In genomic region chr9:129888809-129889460, GRCh38 we compare ENCODE assay signal across 9 cellular contexts. TPM values are rescaled to one million over a fixed set of nuclear protein-coding genes. Genes with fewer than 3 reads are reported as not detected.
DNase-seq lines count a peak whose midpoint lies in the region; ATAC-seq and TF ChIP-seq lines count a peak whose summit lies in the region.
"Had no signal": no experiment of that assay in that cellular context is flagged by ENCODE, and none has a peak within 500 bp of the region (broad histone marks: within the 10 kb centered on the region; RNA-seq: fewer than 3 reads in every experiment).

No MANE protein-coding gene starts in this region.

- TF ChIP-seq CTCF in HL-60 (IDR thresholded peaks at IDR 0.05; ENCODE audit: insufficient read depth, low read length): no peak

- peak overlapping the region; percentile 100 for H3K27ac Mint-ChIP-seq in stimulated activated naive CD8-positive, alpha-beta T cell treated with anti-CD3 and anti-CD28 coated beads, Interleukin-15, Interleukin-2, amounts not matched to agents 100 ng/mL and 50 ng/mL, for 24 hours

- H3K27me3 ChIP-seq in HL-60 (ENCODE audit: insufficient read depth, poor library complexity, severe bottlenecking): no peaks in the 10 kb centered on the region

- WGBS in adipose tissue, 3 donors: 60 to 75% (median 64%) methylated on average over 23 of the region's 23 CpGs

- peak in 1 of 2 donors; percentile 0 for ATAC-seq in activated T-cell treated with anti-CD3 and anti-CD28 coated beads, Interleukin-2, amount 50 U/mL, for 4 hours
- no peak for ATAC-seq in GM21576 (IDR thresholded peaks at IDR 0.05; ENCODE audit: unreplicated experiment)
- no peak for ATAC-seq in HG03460 (IDR thresholded peaks at IDR 0.05; ENCODE audit: unreplicated experiment)

- peak overlapping the region; percentile 81 for H3K4me3 Mint-ChIP-seq in activated T-cell treated with anti-CD3 and anti-CD28 coated beads, Interleukin-2, amount 50 U/mL, for 4 hours
- peak overlapping the region; percentile 97 for H3K4me3 Mint-ChIP-seq in stimulated activated naive CD8-positive, alpha-beta T cell treated with anti-CD3 and anti-CD28 coated beads, Interleukin-15, Interleukin-2, amounts not matched to agents 100 ng/mL and 50 ng/mL, for 24 hours

- H3K27me3 Mint-ChIP-seq in activated T-cell treated with anti-CD3 and anti-CD28 coated beads, Interleukin-2, amount 50 U/mL, for 4 hours (ENCODE audit: low read depth): no peaks in the 10 kb centered on the region
- peaks cover 3% of the 10 kb centered on the region for H3K27me3 Mint-ChIP-seq in stimulated activated naive CD8-positive, alpha-beta T cell treated with anti-CD3 and anti-CD28 coated beads, Interleukin-15, Interleukin-2, amounts not matched to agents 100 ng/mL and 50 ng/mL, for 24 hours

- H3K9me3 Mint-ChIP-seq in activated T-cell treated with anti-CD3 and anti-CD28 coated beads, Interleukin-2, amount 50 U/mL, for 4 hours: no peaks in the 10 kb centered on the region
- no peaks in the 10 kb centered on the region for H3K9me3 Mint-ChIP-seq in stimulated activated naive CD8-positive, alpha-beta T cell treated with anti-CD3 and anti-CD28 coated beads, Interleukin-15, Interleukin-2, amounts not matched to agents 100 ng/mL and 50 ng/mL, for 24 hours

- H3K4me3 ChIP-seq in HL-60 (replicated peaks; ENCODE audit: insufficient read depth, low read length): 0 out of 2 replicates have a peak overlapping the region, but pooled peaks have one; percentile 13

- H3K36me3 Mint-ChIP-seq in activated T-cell treated with anti-CD3 and anti-CD28 coated beads, Interleukin-2, amount 50 U/mL, for 4 hours (ENCODE audit: insufficient read depth): peaks cover 18% of the 10 kb centered on the region
- peaks cover 75% of the 10 kb centered on the region for H3K36me3 Mint-ChIP-seq in stimulated activated naive CD8-positive, alpha-beta T cell treated with anti-CD3 and anti-CD28 coated beads, Interleukin-15, Interleukin-2, amounts not matched to agents 100 ng/mL and 50 ng/mL, for 24 hours (ENCODE audit: low read depth)

- peaks cover 88% of the 10 kb centered on the region for H3K4me1 Mint-ChIP-seq in activated T-cell treated with anti-CD3 and anti-CD28 coated beads, Interleukin-2, amount 50 U/mL, for 4 hours (ENCODE audit: low read depth)
- H3K4me1 Mint-ChIP-seq in stimulated activated naive CD8-positive, alpha-beta T cell treated with anti-CD3 and anti-CD28 coated beads, Interleukin-15, Interleukin-2, amounts not matched to agents 100 ng/mL and 50 ng/mL, for 24 hours (ENCODE audit: low read depth): peaks cover 96% of the 10 kb centered on the region

- DNase-seq in activated T-cell treated with anti-CD3 and anti-CD28 coated beads, Interleukin-2, amount 50 U/mL, for 4 hours: no peak
- DNase-seq in activated T-cell treated with anti-CD3 and anti-CD28 coated beads for 4 hours (no peak), HL-60 (ENCODE audit: low read depth in 1 of 2, low spot score in 1 of 2) (no peak), AG20443 (ENCODE audit: low spot score) (no peak)
- DNase-seq: mammary epithelial cell had no signal

- H3K27ac ChIP-seq in HL-60 (replicated peaks) (peak overlapping the region; percentile 94), adipose tissue (ENCODE audit: low read depth, low read length) (peak overlapping the region; percentile 0)

RNA-seq across cellular contexts. Expression of gene USP20, which starts 53.7 kb away (rescaled TPM):
- 10 to 100 TPM; 39.1 to 48.4 (median 47.0) TPM for total RNA-seq in activated T-cell treated with anti-CD3 and anti-CD28 coated beads, Interleukin-2, amount 50 U/mL, for 4 hours
- 10 to 100 TPM; 12.7 to 15.9 (median 15.7) TPM for polyA plus RNA-seq in adipose tissue

RNA-seq across cellular contexts. Expression of gene C9orf78, which starts 53.9 kb away (rescaled TPM):
- total RNA-seq in activated T-cell treated with anti-CD3 and anti-CD28 coated beads, Interleukin-2, amount 50 U/mL, for 4 hours: 10 to 100 TPM; 74.8 to 92.6 (median 76.2) TPM
- polyA plus RNA-seq in adipose tissue: 10 to 100 TPM; 39.1 to 70.7 (median 41.9) TPM
